19 cellular contexts compared by ENCODE assay signal in the genomic region with DNA sequence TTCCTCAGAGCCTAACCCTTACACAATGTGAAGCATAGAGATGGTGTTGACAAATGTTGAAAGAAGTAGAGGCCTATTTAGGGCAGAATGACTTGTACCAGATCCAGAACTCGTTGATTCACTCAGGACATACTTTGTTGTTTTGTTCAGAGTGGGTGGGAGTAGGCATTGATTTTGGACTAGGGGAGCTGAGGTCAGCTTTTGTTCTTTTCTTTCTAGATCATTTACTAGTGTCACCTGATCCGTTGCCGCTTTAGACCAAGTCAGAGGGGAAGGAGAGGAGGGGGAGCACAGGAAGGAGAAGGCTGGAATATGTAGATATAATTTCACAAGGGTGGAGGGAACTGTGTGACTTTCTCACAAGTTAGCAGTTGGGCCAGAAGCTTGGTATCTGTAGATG.
"Had no signal": no experiment of that assay in that cellular context is flagged by ENCODE, and none has a peak within 500 bp of the region (broad histone marks: within the 10 kb centered on the region; RNA-seq: fewer than 3 reads in every experiment).

No MANE protein-coding gene starts in this region.

- H3K4me1 Mint-ChIP-seq: activated CD4-positive, alpha-beta T cell treated with anti-CD3 and anti-CD28 coated beads for 36 hours; activated naive CD8-positive, alpha-beta T cell treated with anti-CD3 and anti-CD28 coated beads, Interleukin-2, amount 50 U/mL, for 24 hours; memory B cell; stimulated activated naive B cell treated with anti-CD40 and anti-IgM and Interleukin-4, amounts not matched to agents 10 μg/mL and 1 μg/mL and 100 μg/mL, for 72 hours; T-cell had no signal

- H3K27me3 ChIP-seq: transverse colon had no signal

- H3K36me3 Mint-ChIP-seq: memory B cell; stimulated activated naive B cell treated with anti-CD40 and anti-IgM and Interleukin-4, amounts not matched to agents 10 μg/mL and 1 μg/mL and 100 μg/mL, for 72 hours; T-cell had no signal

- H3K79me2 ChIP-seq: parathyroid adenoma had no signal

- H3K9me3 ChIP-seq: transverse colon had no signal

- H3K27me3 Mint-ChIP-seq: activated CD4-positive, alpha-beta T cell treated with anti-CD3 and anti-CD28 coated beads for 36 hours; activated CD8-positive, alpha-beta T cell treated with anti-CD3 and anti-CD28 coated beads for 36 hours; activated naive CD8-positive, alpha-beta T cell treated with anti-CD3 and anti-CD28 coated beads, Interleukin-2, amount 50 U/mL, for 24 hours; stimulated activated naive B cell treated with anti-CD40 and anti-IgM and Interleukin-4, amounts not matched to agents 10 μg/mL and 1 μg/mL and 100 μg/mL, for 72 hours had no signal

- H3K27ac Mint-ChIP-seq: activated CD4-positive, alpha-beta T cell treated with anti-CD3 and anti-CD28 coated beads for 36 hours; activated CD8-positive, alpha-beta T cell treated with anti-CD3 and anti-CD28 coated beads for 36 hours; activated naive CD8-positive, alpha-beta T cell treated with anti-CD3 and anti-CD28 coated beads, Interleukin-2, amount 50 U/mL, for 24 hours; memory B cell; stimulated activated naive B cell treated with anti-CD40 and anti-IgM and Interleukin-4, amounts not matched to agents 10 μg/mL and 1 μg/mL and 100 μg/mL, for 72 hours; T-cell had no signal

- H3K4me3 Mint-ChIP-seq: activated CD4-positive, alpha-beta T cell treated with anti-CD3 and anti-CD28 coated beads for 36 hours; activated CD8-positive, alpha-beta T cell treated with anti-CD3 and anti-CD28 coated beads for 36 hours; activated naive CD8-positive, alpha-beta T cell treated with anti-CD3 and anti-CD28 coated beads, Interleukin-2, amount 50 U/mL, for 24 hours; memory B cell; stimulated activated naive B cell treated with anti-CD40 and anti-IgM and Interleukin-4, amounts not matched to agents 10 μg/mL and 1 μg/mL and 100 μg/mL, for 72 hours; T-cell had no signal

- H3K4me1 ChIP-seq: parathyroid adenoma, transverse colon had no signal

- H3K4me3 ChIP-seq: smooth muscle cell, transverse colon had no signal

- DNase-seq: activated CD4-positive, alpha-beta T cell treated with anti-CD3 and anti-CD28 coated beads for 36 hours; activated CD8-positive, alpha-beta memory T cell treated with anti-CD3 and anti-CD28 coated beads, Interleukin-2, amount 50 U/mL, for 4 hours; activated CD8-positive, alpha-beta T cell treated with anti-CD3 and anti-CD28 coated beads for 36 hours; activated naive CD4-positive, alpha-beta T cell treated with Interleukin-2 at 50 U/mL for 16 hours; activated naive CD8-positive, alpha-beta T cell treated with anti-CD3 and anti-CD28 coated beads, Interleukin-2, amount 50 U/mL, for 24 hours; central memory CD4-positive, alpha-beta T cell; cortex of kidney; effector memory CD4-positive, alpha-beta T cell; left colon; stimulated activated CD4-positive, alpha-beta T cell treated with anti-CD3 and anti-CD28 coated beads, Interleukin-1b, Interleukin-23, amount 100 ng/mL, for 48 hours; stimulated activated naive B cell treated with anti-CD40 and anti-IgM and Interleukin-4, amounts not matched to agents 10 μg/mL and 1 μg/mL and 100 μg/mL, for 72 hours; T-cell; T1000; transverse colon had no signal

- H3K4me2 ChIP-seq: smooth muscle cell had no signal

- H3K27ac ChIP-seq: epithelial cell of prostate, parathyroid adenoma, transverse colon, VCaP had no signal

- H3K9me3 Mint-ChIP-seq: activated CD8-positive, alpha-beta T cell treated with anti-CD3 and anti-CD28 coated beads for 36 hours; activated naive CD8-positive, alpha-beta T cell treated with anti-CD3 and anti-CD28 coated beads, Interleukin-2, amount 50 U/mL, for 24 hours; memory B cell; T-cell had no signal

- ATAC-seq: activated CD4-positive, alpha-beta T cell treated with anti-CD3 and anti-CD28 coated beads for 36 hours; activated CD8-positive, alpha-beta T cell treated with anti-CD3 and anti-CD28 coated beads for 36 hours; activated naive CD8-positive, alpha-beta T cell treated with anti-CD3 and anti-CD28 coated beads, Interleukin-2, amount 50 U/mL, for 24 hours; left colon; stimulated activated naive B cell treated with anti-CD40 and anti-IgM and Interleukin-4, amounts not matched to agents 10 μg/mL and 1 μg/mL and 100 μg/mL, for 72 hours; T-cell had no signal

- H2AFZ ChIP-seq: parathyroid adenoma had no signal

- H3K36me3 ChIP-seq: transverse colon had no signal

- H3K9ac ChIP-seq: parathyroid adenoma had no signal
